In genomic region chr5:112860929-112861637, GRCh38 we compare ENCODE assay signal across 8 cellular contexts. TPM values are rescaled to one million over a fixed set of nuclear protein-coding genes. Genes with fewer than 3 reads are reported as not detected.
A peak's percentile ranks its signal among the peaks of the same experiment; 100 is the strongest.
DNase-seq lines count a peak whose midpoint lies in the region; ATAC-seq, FAIRE-seq and TF ChIP-seq lines count a peak whose summit lies in the region.

SRP19 (plus strand) TSS chr5:112861287; CDS start chr5:112861377, 90 bp downstream.

- H3K36me3 ChIP-seq in BE2C: peaks cover 20% of the 10 kb centered on the region

- FAIRE-seq in GM19239 (lab: Jason Lieb, UNC): peak; percentile 99

- DNase-seq in BE2C (peak; percentile 96), GM19239 (ENCODE audit: insufficient read length, low spot score) (peak; percentile 86), NCI-H524 treated with DMSO at 0.1 percent for 48 hours (lab: John Stamatoyannopoulos, UW) (peak; percentile 60), kidney tubule cell (ENCODE audit: low spot score) (peak; percentile 97)
- peak; percentile 88 to 89 for DNase-seq in activated CD4-positive, alpha-beta T cell treated with anti-CD3 and anti-CD28 coated beads for 4 hours
- DNase-seq in stimulated activated CD4-positive, alpha-beta T cell treated with anti-CD3 and anti-CD28 coated beads, Interleukin-1b, Interleukin-23, amount 100 ng/mL, for 24 hours (ENCODE audit: low read depth in 4 of 4, low spot score in 1 of 4): peak; percentile 76 to 89 (median 83)

- H3K4me1 ChIP-seq in BE2C: no peaks in the 10 kb centered on the region; the same call in 1 of the 2 replicates

- H3K9me3 ChIP-seq in BE2C: no peaks in the 10 kb centered on the region

- 0 out of 2 replicates have a peak, but pooled peaks cover 3% of the 10 kb centered on the region for H3K27me3 ChIP-seq in BE2C

- TF ChIP-seq CTCF in BE2C (IDR thresholded peaks at IDR 0.05; ENCODE audit: low read depth, low read length): no peak

- H3K4me3 ChIP-seq in BE2C (ENCODE audit: low read depth, low read length): peak within 1 kb of the TSS; percentile 94

- ATAC-seq in HG03457 (IDR thresholded peaks at IDR 0.05; ENCODE audit: unreplicated experiment): peak; percentile 96

- peak within 1 kb of the TSS; percentile 82 for H3K27ac ChIP-seq in cingulate gyrus (ENCODE audit: low read depth, low read length)

RNA-seq across cellular contexts. Expression of gene SRP19, which starts in this region (rescaled TPM):
- 54.1 TPM for polyA plus RNA-seq in BE2C (2012; ENCODE audit: insufficient read depth, insufficient read length, low read depth)

Comparison
In these comparisons a context has a peak if more than half of its experiments do, and no peak if none do; other contexts are left out.
1. Peak in every context shown above with its lines: DNase-seq, ATAC-seq, H3K4me3 ChIP-seq and H3K27ac ChIP-seq.